ENCODE assay signal across 13 cellular contexts in genomic region chr1:36203027-36203553, GRCh38. TPM values are rescaled to one million over a fixed set of nuclear protein-coding genes. Genes with fewer than 3 reads are reported as not detected.
DNase-seq lines count a peak whose midpoint lies in the region; ATAC-seq, FAIRE-seq and TF ChIP-seq lines count a peak whose summit lies in the region.
"Had no signal": no experiment of that assay in that cellular context is flagged by ENCODE, and none has a peak within 500 bp of the region (broad histone marks: within the 10 kb centered on the region; RNA-seq: fewer than 3 reads in every experiment).

No MANE protein-coding gene starts in this region.

- TF ChIP-seq POLR2A in tibial nerve (IDR thresholded peaks at IDR 0.05): no peak

- no peak for TF ChIP-seq EP300 in tibial nerve (IDR thresholded peaks at IDR 0.05)

- ATAC-seq in T-helper 17 cell: no peak
- ATAC-seq in HG03097 (IDR thresholded peaks at IDR 0.05; ENCODE audit: low FRiP score, unreplicated experiment): no peak
- ATAC-seq: stimulated activated naive CD8-positive, alpha-beta T cell treated with anti-CD3 and anti-CD28 coated beads, Interleukin-15, amount 100 ng/mL, for 72 hours had no signal

- H3K27me3 Mint-ChIP-seq in T-helper 17 cell: peaks cover 14% of the 10 kb centered on the region
- H3K27me3 Mint-ChIP-seq in endodermal cell (ENCODE audit: insufficient read depth): no peaks in the 10 kb centered on the region

- no peaks in the 10 kb centered on the region for H3K27me3 ChIP-seq in endodermal cell (ENCODE audit: control insufficient read depth, insufficient read depth, low read length, poor library complexity, severe bottlenecking)
- H3K27me3 ChIP-seq in neuron (ENCODE audit: insufficient read depth, low read length): no peaks in the 10 kb centered on the region
- H3K27me3 ChIP-seq in tibial nerve: no peaks in the 10 kb centered on the region

- H3K9me3 ChIP-seq in T-helper 17 cell (ENCODE audit: control insufficient read depth, low read length, poor library complexity, severe bottlenecking) (no peaks in the 10 kb centered on the region), endodermal cell (ENCODE audit: control insufficient read depth, low read length) (no peaks in the 10 kb centered on the region), neuron (ENCODE audit: low read length) (no peaks in the 10 kb centered on the region), tibial nerve (no peaks in the 10 kb centered on the region), kidney (ENCODE audit: control insufficient read depth in 1 of 2, low read length in 2 of 2) (no peaks in the 10 kb centered on the region)
- H3K9me3 ChIP-seq: Caco-2 had no signal

- H3K27ac Mint-ChIP-seq in T-helper 17 cell (no peak overlapping the region), endodermal cell (no peak overlapping the region)
- H3K27ac Mint-ChIP-seq: stimulated activated naive CD8-positive, alpha-beta T cell treated with anti-CD3 and anti-CD28 coated beads, Interleukin-15, amount 100 ng/mL, for 72 hours had no signal

- no peak for FAIRE-seq in kidney (lab: Jason Lieb, UNC)

- H3K9me3 Mint-ChIP-seq in endodermal cell: no peaks in the 10 kb centered on the region
- H3K9me3 Mint-ChIP-seq: stimulated activated naive CD8-positive, alpha-beta T cell treated with anti-CD3 and anti-CD28 coated beads, Interleukin-15, amount 100 ng/mL, for 72 hours had no signal

- no peaks in the 10 kb centered on the region for H3K36me3 ChIP-seq in endodermal cell (ENCODE audit: control insufficient read depth, insufficient read depth, low read length)
- H3K36me3 ChIP-seq in neuron (ENCODE audit: insufficient read depth, low read length): no peaks in the 10 kb centered on the region
- no peaks in the 10 kb centered on the region for H3K36me3 ChIP-seq in tibial nerve
- no peaks in the 10 kb centered on the region for H3K36me3 ChIP-seq in kidney (ENCODE audit: control insufficient read depth in 1 of 2, insufficient read depth in 2 of 2, low read length in 2 of 2)

- DNase-seq in T-helper 17 cell: no peak
- DNase-seq in endodermal cell: no peak
- no peak for DNase-seq in tibial nerve (ENCODE audit: low spot score in 2 of 2)
- DNase-seq in NCI-H1417 treated with DMSO at 0.1 percent for 48 hours (lab: John Stamatoyannopoulos, UW): no peak
- DNase-seq in posterior cingulate gyrus: no peak
- no peak for DNase-seq in kidney
- DNase-seq: activated CD4-positive, CD25-positive, alpha-beta regulatory T cell; Caco-2; KBM-7; stimulated activated naive CD8-positive, alpha-beta T cell treated with anti-CD3 and anti-CD28 coated beads, Interleukin-15, amount 100 ng/mL, for 72 hours had no signal

- intact Hi-C loops in posterior cingulate gyrus (cut with DNase I): no loop called here
- intact Hi-C loops in kidney (cut with DNase I): no loop called here

- H3K36me3 Mint-ChIP-seq in T-helper 17 cell (ENCODE audit: low read depth): no peaks in the 10 kb centered on the region
- H3K36me3 Mint-ChIP-seq in endodermal cell (ENCODE audit: low read depth): no peaks in the 10 kb centered on the region

- H3K4me1 Mint-ChIP-seq in T-helper 17 cell (peaks cover 3% of the 10 kb centered on the region), endodermal cell (peaks cover 9% of the 10 kb centered on the region)

- H3K4me1 ChIP-seq in endodermal cell (ENCODE audit: control insufficient read depth, insufficient read depth, low read length): no peaks in the 10 kb centered on the region
- H3K4me1 ChIP-seq in neuron (ENCODE audit: insufficient read depth, low read length): peaks cover 10% of the 10 kb centered on the region
- H3K4me1 ChIP-seq in tibial nerve: peaks cover 0 to 52% (median 5%) of the 10 kb centered on the region in 4 donors
- peaks cover 0 to 6% of the 10 kb centered on the region in 2 donors for H3K4me1 ChIP-seq in kidney (ENCODE audit: control insufficient read depth in 1 of 2, insufficient read depth in 1 of 2, low read depth in 1 of 2, low read length in 2 of 2)
- H3K4me1 ChIP-seq: Caco-2 had no signal

- TF ChIP-seq CTCF in endodermal cell (conservative IDR thresholded peaks at IDR 0.05) (no peak), tibial nerve (IDR thresholded peaks at IDR 0.05) (no peak), kidney (IDR thresholded peaks at IDR 0.05; ENCODE audit: borderline replicate concordance, extremely low read depth, insufficient read depth) (no peak)

- peak overlapping the region; percentile 12 for H2AFZ ChIP-seq in neuron (ENCODE audit: low read depth, low read length)

- WGBS in endodermal cell (ENCODE audit: insufficient coverage in 1 of 2, insufficient read length in 1 of 2), 2 experiments: 88 to 92% methylated on average over 1 to 3 of the region's 3 CpGs
- 85 to 95% methylated on average over 3 of the region's 3 CpGs for WGBS in tibial nerve, 2 donors

- no peak overlapping the region for H3K9ac ChIP-seq in endodermal cell (ENCODE audit: extremely low read depth, low read length, poor library complexity, severe bottlenecking)
- H3K9ac ChIP-seq in kidney (ENCODE audit: low read length in 2 of 2): peak overlapping the region in 1 of 2 donors; percentile 12

- peak overlapping the region; percentile 4 for H3K27ac ChIP-seq in endodermal cell (ENCODE audit: low read depth, low read length)
- peak overlapping the region in 3 of 4 donors; percentile 68 to 89 (median 86) for H3K27ac ChIP-seq in tibial nerve
- H3K27ac ChIP-seq in kidney (ENCODE audit: low read depth in 2 of 2, low read length in 2 of 2): no peak overlapping the region
- H3K27ac ChIP-seq: SK-N-MC had no signal

- no peak overlapping the region for H3K4me3 ChIP-seq in endodermal cell (ENCODE audit: low read length)
- H3K4me3 ChIP-seq in neuron (ENCODE audit: low read length): no peak overlapping the region
- no peak overlapping the region for H3K4me3 ChIP-seq in tibial nerve
- no peak overlapping the region for H3K4me3 ChIP-seq in kidney (ENCODE audit: low read length in 2 of 2)
- H3K4me3 ChIP-seq: SK-N-MC had no signal

- H3K4me3 Mint-ChIP-seq in T-helper 17 cell: peak overlapping the region; percentile 67
- no peak overlapping the region for H3K4me3 Mint-ChIP-seq in endodermal cell
- H3K4me3 Mint-ChIP-seq: stimulated activated naive CD8-positive, alpha-beta T cell treated with anti-CD3 and anti-CD28 coated beads, Interleukin-15, amount 100 ng/mL, for 72 hours had no signal

RNA-seq across cellular contexts. Expression of gene THRAP3, which starts 21.2 kb away (rescaled TPM):
- total RNA-seq in T-helper 17 cell (10 to 100 TPM; 74.5 to 76.3 TPM), endodermal cell (100 to 1,000 TPM; 145 to 165 TPM), tibial nerve (100 to 1,000 TPM in 2 of 4 donors, 10 to 100 TPM in 2; 89.2 to 114 (median 97.0) TPM), kidney (102 TPM)
- polyA plus RNA-seq in endodermal cell (2013, experiment 1 of 2): 110 TPM
- polyA plus RNA-seq in endodermal cell (2013, experiment 2 of 2): 105 TPM
- 28.0 TPM for polyA plus RNA-seq in kidney (ENCODE audit: insufficient read depth, low read depth, low replicate concordance)

RNA-seq across cellular contexts. Expression of gene MAP7D1, which starts 47.1 kb away (rescaled TPM):
- total RNA-seq in T-helper 17 cell (100 to 1,000 TPM; 173 to 175 TPM), endodermal cell (100 to 1,000 TPM; 119 to 120 TPM), tibial nerve (100 to 1,000 TPM in 3 of 4 donors, 10 to 100 TPM in 1; 85.0 to 184 (median 121) TPM), kidney (78.7 TPM)
- 121 TPM for polyA plus RNA-seq in endodermal cell (2013, experiment 1 of 2)
- 114 TPM for polyA plus RNA-seq in endodermal cell (2013, experiment 2 of 2)
- 47.5 TPM for polyA plus RNA-seq in kidney (ENCODE audit: insufficient read depth, low read depth, low replicate concordance)

RNA-seq across cellular contexts. Expression of gene TRAPPC3, which starts 53.8 kb away (rescaled TPM):
- 10 to 100 TPM; 35.0 to 37.8 TPM for total RNA-seq in T-helper 17 cell
- 10 to 100 TPM; 61.5 to 79.9 TPM for total RNA-seq in endodermal cell
- 69.1 TPM for polyA plus RNA-seq in endodermal cell (2013, experiment 1 of 2)
- polyA plus RNA-seq in endodermal cell (2013, experiment 2 of 2): 71.4 TPM
- total RNA-seq in tibial nerve: 10 to 100 TPM; 48.0 to 90.4 (median 69.1) TPM
- 58.4 TPM for total RNA-seq in kidney
- 102 TPM for polyA plus RNA-seq in kidney (ENCODE audit: insufficient read depth, low read depth, low replicate concordance)

Comparison
In these comparisons a context has a peak if more than half of its experiments do, and no peak if none do; other contexts are left out.
1. H3K27ac ChIP-seq: peak in endodermal cell (single experiment) and tibial nerve (3 of 4); none in kidney (0 of 2).